In the genomic region with DNA sequence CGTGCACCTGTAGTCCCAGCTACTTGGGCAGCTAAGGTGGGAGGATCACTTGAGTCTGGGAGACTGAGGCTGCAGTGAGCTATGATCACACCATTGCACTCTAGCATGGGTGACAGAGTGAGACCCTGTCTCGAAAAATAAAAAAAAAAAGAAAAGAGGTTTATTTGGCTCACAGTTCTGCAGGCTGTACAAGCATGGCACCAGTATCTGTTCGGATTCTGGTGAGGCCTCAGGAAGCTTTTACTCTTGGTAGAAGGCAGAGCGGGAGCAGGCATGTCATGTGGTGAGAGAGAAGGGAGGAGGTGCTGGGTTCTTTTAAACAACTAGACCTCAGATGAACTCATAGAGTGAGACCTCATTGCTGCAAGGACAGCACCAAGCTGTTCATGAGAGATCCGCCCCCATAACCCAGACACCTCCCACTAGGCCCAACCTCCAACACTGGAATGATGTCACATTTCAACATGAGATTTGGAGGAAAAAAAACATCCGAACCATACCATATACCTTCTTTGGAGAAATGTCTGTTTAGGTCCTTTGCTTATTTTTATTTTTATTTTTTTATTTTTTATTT, we compare ENCODE assay signal across 29 cellular contexts. TPM values are rescaled to one million over a fixed set of nuclear protein-coding genes. Genes with fewer than 3 reads are reported as not detected.
DNase-seq lines count a peak whose midpoint lies in the region; ATAC-seq, FAIRE-seq and TF ChIP-seq lines count a peak whose summit lies in the region.
"Had no signal": no experiment of that assay in that cellular context is flagged by ENCODE, and none has a peak within 500 bp of the region (broad histone marks: within the 10 kb centered on the region; RNA-seq: fewer than 3 reads in every experiment).

No MANE protein-coding gene starts in this region.

- no peak for TF ChIP-seq CTCF in H1 (IDR thresholded peaks at IDR 0.05; ENCODE audit: control extremely low read depth in 1 of 3, insufficient read depth in 1 of 3, low read depth in 1 of 3, low read length in 3 of 3)

- H3K27me3 Mint-ChIP-seq in activated naive CD4-positive, alpha-beta T cell treated with anti-CD3 and anti-CD28 coated beads, Interleukin-2, amount 50 U/mL, for 24 hours, result no peaks in the 10 kb centered on the region

- H3K27ac Mint-ChIP-seq in activated naive CD4-positive, alpha-beta T cell treated with anti-CD3 and anti-CD28 coated beads, Interleukin-2, amount 50 U/mL, for 24 hours, result peak overlapping the region; percentile 46
- H3K27ac Mint-ChIP-seq in stimulated activated effector memory CD8-positive, alpha-beta T cell treated with anti-CD3 and anti-CD28 coated beads, Interleukin-12 subunit alpha, Interleukin-12 subunit beta, amount 100 ng/mL, for 72 hours, result no peak overlapping the region
- H3K27ac Mint-ChIP-seq: CD14-positive monocyte had no signal

- no peak overlapping the region for H3K23ac ChIP-seq in H1 (ENCODE audit: insufficient read length)

- no peak overlapping the region for H3K27ac ChIP-seq in H1 (ENCODE audit: low read depth, low read length)
- H3K27ac ChIP-seq: 22Rv1, SJSA1 had no signal

- H2BK12ac ChIP-seq in H1 (ENCODE audit: low read depth, low read length), result no peak overlapping the region

- H3K79me2 ChIP-seq in H1 (ENCODE audit: control insufficient read depth in 1 of 2, insufficient read depth in 2 of 2, low read length in 2 of 2), result no peaks in the 10 kb centered on the region

- H3K79me1 ChIP-seq in H1 (ENCODE audit: low read depth, low read length), result no peaks in the 10 kb centered on the region

- H3K4me3 ChIP-seq in H1 (ENCODE audit: extremely low read depth in 1 of 4, insufficient read depth in 2 of 4, low read depth in 3 of 4, low read length in 4 of 4), result no peak overlapping the region
- H3K4me3 ChIP-seq: SJSA1 had no signal

- H3K9ac ChIP-seq in H1 (replicated peaks in 1 of 4; ENCODE audit: extremely low read depth in 1 of 4, low read depth in 3 of 4, low read length in 3 of 4), result no peak overlapping the region

- no peaks in the 10 kb centered on the region for H3K36me3 Mint-ChIP-seq in activated naive CD4-positive, alpha-beta T cell treated with anti-CD3 and anti-CD28 coated beads, Interleukin-2, amount 50 U/mL, for 24 hours
- H3K36me3 Mint-ChIP-seq in stimulated activated effector memory CD8-positive, alpha-beta T cell treated with anti-CD3 and anti-CD28 coated beads, Interleukin-12 subunit alpha, Interleukin-12 subunit beta, amount 100 ng/mL, for 72 hours, result no peaks in the 10 kb centered on the region
- H3K36me3 Mint-ChIP-seq: CD14-positive monocyte; CD8-positive, alpha-beta memory T cell had no signal

- H3K23me2 ChIP-seq in H1 (ENCODE audit: low read depth, low read length), result no peaks in the 10 kb centered on the region

- no peaks in the 10 kb centered on the region for H4K20me1 ChIP-seq in H1 (replicated peaks in 1 of 2; ENCODE audit: control insufficient read depth in 1 of 2, insufficient read depth in 2 of 2, low read length in 2 of 2)

- H2BK20ac ChIP-seq in H1 (ENCODE audit: low read length), result no peak overlapping the region; the same call in 1 of the 2 replicates

- no peak for ATAC-seq in stimulated activated effector memory CD8-positive, alpha-beta T cell treated with anti-CD3 and anti-CD28 coated beads, Interleukin-12 subunit alpha, Interleukin-12 subunit beta, amount 100 ng/mL, for 72 hours

- no peaks in the 10 kb centered on the region for H3K27me3 ChIP-seq in H1 (replicated peaks in 1 of 4; ENCODE audit: control insufficient read depth in 3 of 4, extremely low read depth in 1 of 4, insufficient read depth in 3 of 4, low read length in 3 of 4)
- H3K27me3 ChIP-seq: BE2C, SJSA1 had no signal

- CTCF ChIA-PET in H1 (lab: Charles Lee; ENCODE audit: partially characterized antibody), result interaction anchor here (1.0 to 1.7 kb wide), 4 partner anchors 9 to 375 kb away, joined by 3 to 4 read pairs (median 3); no protein-coding TSS in a partner anchor

- H3K4me1 ChIP-seq in H1 (replicated peaks in 1 of 4; ENCODE audit: control insufficient read depth in 3 of 4, insufficient read depth in 4 of 4, low read length in 3 of 4), result peaks cover 0 to 4% (median 0%) of the 10 kb centered on the region in 4 experiments; a peak in 1 of 7 replicates
- H3K4me1 ChIP-seq: BE2C had no signal

- POLR2A ChIA-PET in H1 (lab: Charles Lee; ENCODE audit: partially characterized antibody), result interaction anchor here (0.7 to 3.0 kb wide), 6 partner anchors 9 to 175 kb away, joined by 3 to 29 read pairs (median 3); partner anchors contain the start of gene SOCS1

- no peak for TF ChIP-seq EP300 in H1 (IDR thresholded peaks at IDR 0.05; ENCODE audit: borderline replicate concordance in 1 of 2, low read depth in 2 of 2, low read length in 2 of 2)

- H4K5ac ChIP-seq in H1 (ENCODE audit: insufficient read length, low read depth, low read length), result no peak overlapping the region

- 0 out of 2 replicates have a peak overlapping the region, but pooled peaks have one; percentile 61 for H2BK15ac ChIP-seq in H1 (ENCODE audit: low read length)

- H3K56ac ChIP-seq in H1 (replicated peaks; ENCODE audit: insufficient read length, low read depth, low read length), result no peak overlapping the region

- no peak for FAIRE-seq in H1 (lab: Jason Lieb, UNC)
- FAIRE-seq: GM12892 had no signal

- H3K14ac ChIP-seq in H1 (ENCODE audit: insufficient read length), result no peak overlapping the region

- H3K18ac ChIP-seq in H1 (ENCODE audit: extremely low read depth, low read length), result no peak overlapping the region

- no peak for TF ChIP-seq RAD21 in H1 (IDR thresholded peaks at IDR 0.05 in 1 of 2, conservative IDR thresholded peaks at IDR 0.05 in 1 of 2; ENCODE audit: low read depth in 2 of 2, low read length in 2 of 2)

- DNase-seq in DMS53 (lab: John Stamatoyannopoulos, UW) (peak; percentile 10), DMS53 treated with DMSO at 0.1 percent for 48 hours (lab: John Stamatoyannopoulos, UW; ENCODE audit: unreplicated experiment) (no peak), H1 (ENCODE audit: low read depth in 1 of 2, low spot score in 2 of 2) (no peak), SW480 (ENCODE audit: low spot score) (no peak)
- DNase-seq in activated naive CD4-positive, alpha-beta T cell (lab: John Stamatoyannopoulos, UW), result no peak
- no peak for DNase-seq in stimulated activated effector memory CD8-positive, alpha-beta T cell treated with anti-CD3 and anti-CD28 coated beads, Interleukin-12 subunit alpha, Interleukin-12 subunit beta, amount 100 ng/mL, for 72 hours (ENCODE audit: low spot score in 2 of 2)
- DNase-seq: BE2C; CD8-positive, alpha-beta memory T cell; DMS 273 treated with DMSO at 0.1 percent for 48 hours; DND-41; KG1; MM.1S; NCI-H1092 treated with DMSO at 0.1 percent for 48 hours; NCI-H1436; NCI-H187; NCI-H2081 treated with DMSO at 0.1 percent for 48 hours; NCI-H2171; NCI-H226; NCI-H510A; NCI-H69; Right ventricle myocardium superior; RPMI8226 had no signal

- H3K9me3 ChIP-seq in H1 (ENCODE audit: insufficient read depth in 2 of 2, low read depth in 1 of 2, low read length in 1 of 2), result peaks cover 7 to 12% of the 10 kb centered on the region in 2 experiments; a peak in 2 of 4 replicates
- H3K9me3 ChIP-seq: BE2C, SJSA1 had no signal

- no peak overlapping the region for H3K4me3 Mint-ChIP-seq in activated naive CD4-positive, alpha-beta T cell treated with anti-CD3 and anti-CD28 coated beads, Interleukin-2, amount 50 U/mL, for 24 hours
- no peak overlapping the region for H3K4me3 Mint-ChIP-seq in stimulated activated effector memory CD8-positive, alpha-beta T cell treated with anti-CD3 and anti-CD28 coated beads, Interleukin-12 subunit alpha, Interleukin-12 subunit beta, amount 100 ng/mL, for 72 hours
- H3K4me3 Mint-ChIP-seq: CD14-positive monocyte; CD8-positive, alpha-beta memory T cell had no signal

- H2BK5ac ChIP-seq in H1 (ENCODE audit: low read depth, low read length), result no peak overlapping the region

- no peaks in the 10 kb centered on the region for H3K9me3 Mint-ChIP-seq in activated naive CD4-positive, alpha-beta T cell treated with anti-CD3 and anti-CD28 coated beads, Interleukin-2, amount 50 U/mL, for 24 hours
- no peaks in the 10 kb centered on the region for H3K9me3 Mint-ChIP-seq in stimulated activated effector memory CD8-positive, alpha-beta T cell treated with anti-CD3 and anti-CD28 coated beads, Interleukin-12 subunit alpha, Interleukin-12 subunit beta, amount 100 ng/mL, for 72 hours
- H3K9me3 Mint-ChIP-seq: CD8-positive, alpha-beta memory T cell had no signal

- no peak overlapping the region for H3K4me2 ChIP-seq in H1 (ENCODE audit: insufficient read depth in 1 of 2, low read depth in 2 of 2, low read length in 2 of 2)

- H4K8ac ChIP-seq in H1 (ENCODE audit: extremely low read depth, insufficient read depth, low read length), result no peak overlapping the region

- H3K4me1 Mint-ChIP-seq in activated naive CD4-positive, alpha-beta T cell treated with anti-CD3 and anti-CD28 coated beads, Interleukin-2, amount 50 U/mL, for 24 hours, result no peaks in the 10 kb centered on the region
- H3K4me1 Mint-ChIP-seq in stimulated activated effector memory CD8-positive, alpha-beta T cell treated with anti-CD3 and anti-CD28 coated beads, Interleukin-12 subunit alpha, Interleukin-12 subunit beta, amount 100 ng/mL, for 72 hours, result no peaks in the 10 kb centered on the region

- no peak for TF ChIP-seq POLR2A in H1 (IDR thresholded peaks at IDR 0.05; ENCODE audit: control extremely low read depth in 1 of 2, low read depth in 2 of 2, low read length in 2 of 2)

- H2BK120ac ChIP-seq in H1 (replicated peaks; ENCODE audit: low read depth, low read length), result no peak overlapping the region

- peak overlapping the region; percentile 39; the same call in 1 of the 2 replicates for H2AK5ac ChIP-seq in H1 (ENCODE audit: low read depth, low read length)

- no peak overlapping the region for H3K4ac ChIP-seq in H1 (replicated peaks; ENCODE audit: insufficient read length, low read depth, low read length)

- H2AFZ ChIP-seq in H1 (ENCODE audit: low read length), result no peak overlapping the region

- WGBS in H1 (ENCODE audit: extremely low coverage in 1 of 2, insufficient coverage in 1 of 2, insufficient read length in 1 of 2, insufficient replicate concordance in 2 of 2, low coverage in 1 of 2, low lambda C conversion rate in 2 of 2, missing lambda C conversion rate in 1 of 2), 2 experiments, result 89% methylated on average over 6 of the region's 6 CpGs; no CpG with 5 or more reads in 1 of the 2 experiments

- H4K91ac ChIP-seq in H1 (replicated peaks; ENCODE audit: insufficient read length, low read length), result no peak overlapping the region

- no peaks in the 10 kb centered on the region; a peak in 1 of 8 replicates for H3K36me3 ChIP-seq in H1 (ENCODE audit: control insufficient read depth in 2 of 4, insufficient read depth in 4 of 4, low read length in 3 of 4)
- H3K36me3 ChIP-seq: BE2C, SJSA1 had no signal

RNA-seq across cellular contexts. Expression of gene RMI2, which starts 10.3 kb away (rescaled TPM):
- 96.0 and 96.9 TPM in 2 replicates for total RNA-seq in H1 (2021; fragmentation: NEBNext Ultra II Directional; extraction: Animal tissue kit (Norgen Biotek cat#: 25700))
- 47.9 and 58.2 TPM in 2 replicates for polyA plus RNA-seq in H1 (2011; rRNA removed)
- polyA plus RNA-seq in H1 (2011; cell fraction: cytosol; rRNA removed), result 78.9 TPM
- 19.3 TPM for polyA plus RNA-seq in H1 (2011; cell fraction: nucleus; rRNA removed)
- 71.5 to 77.9 TPM (median 76.5 TPM) in 4 replicates for polyA plus RNA-seq in H1 (2012, experiment 1 of 2)
- 74.2 TPM for polyA plus RNA-seq in H1 (2012, experiment 2 of 2)
- polyA plus RNA-seq in H1 (2013, experiment 1 of 2), result 71.5 TPM
- polyA plus RNA-seq in H1 (2013, experiment 2 of 2), result 71.5 TPM
- 29.7 and 43.5 TPM in 2 replicates for polyA minus RNA-seq in H1 (2011; rRNA and poly(A)+ RNA removed)
- 27.9 TPM for polyA minus RNA-seq in H1 (2011; cell fraction: cytosol; rRNA and poly(A)+ RNA removed)
- 24.2 TPM for polyA minus RNA-seq in H1 (2011; cell fraction: nucleus; rRNA and poly(A)+ RNA removed)

RNA-seq across cellular contexts. Expression of gene PRM1, which starts 53.8 kb away (rescaled TPM):
- total RNA-seq in H1 (2021; fragmentation: NEBNext Ultra II Directional; extraction: Animal tissue kit (Norgen Biotek cat#: 25700)), result 0.82 and 0.92 TPM in 2 replicates
- 0.54 TPM in 1 of 2 replicates, not detected in the other for polyA plus RNA-seq in H1 (2011; rRNA removed)
- polyA plus RNA-seq in H1 (2011; cell fraction: cytosol; rRNA removed), result 0.65 TPM
- 0.47 TPM for polyA plus RNA-seq in H1 (2011; cell fraction: nucleus; rRNA removed)
- polyA plus RNA-seq in H1 (2012, experiment 1 of 2), result 0.60 to 1.1 TPM in 2 of 4 replicates, not detected in the others
- polyA plus RNA-seq in H1 (2012, experiment 2 of 2), result not detected
- 1.3 TPM for polyA plus RNA-seq in H1 (2013, experiment 1 of 2)
- polyA plus RNA-seq in H1 (2013, experiment 2 of 2), result 0.68 TPM
- polyA minus RNA-seq in H1 (2011; rRNA and poly(A)+ RNA removed), result not detected in 2 replicates
- polyA minus RNA-seq in H1 (2011; cell fraction: cytosol; rRNA and poly(A)+ RNA removed), result not detected
- not detected for polyA minus RNA-seq in H1 (2011; cell fraction: nucleus; rRNA and poly(A)+ RNA removed)
- total RNA-seq: CD8-positive, alpha-beta memory T cell; H4; HT1080; Right ventricle myocardium superior; SJSA1 had no signal
- polyA plus RNA-seq: CD14-positive monocyte; CD8-positive, alpha-beta memory T cell had no signal

RNA-seq across cellular contexts. Expression of gene PRM2, which starts 58.6 kb away (rescaled TPM):
- not detected in 2 replicates for total RNA-seq in H1 (2021; fragmentation: NEBNext Ultra II Directional; extraction: Animal tissue kit (Norgen Biotek cat#: 25700))
- polyA plus RNA-seq in H1 (2011; rRNA removed), result not detected in 2 replicates
- polyA plus RNA-seq in H1 (2011; cell fraction: cytosol; rRNA removed), result not detected
- not detected for polyA plus RNA-seq in H1 (2011; cell fraction: nucleus; rRNA removed)
- not detected in 4 replicates for polyA plus RNA-seq in H1 (2012, experiment 1 of 2)
- polyA plus RNA-seq in H1 (2012, experiment 2 of 2), result not detected
- not detected for polyA plus RNA-seq in H1 (2013, experiment 1 of 2)
- polyA plus RNA-seq in H1 (2013, experiment 2 of 2), result not detected
- not detected in 2 replicates for polyA minus RNA-seq in H1 (2011; rRNA and poly(A)+ RNA removed)
- not detected for polyA minus RNA-seq in H1 (2011; cell fraction: cytosol; rRNA and poly(A)+ RNA removed)
- not detected for polyA minus RNA-seq in H1 (2011; cell fraction: nucleus; rRNA and poly(A)+ RNA removed)
- total RNA-seq: CD8-positive, alpha-beta memory T cell; H4; HT1080; Right ventricle myocardium superior; SJSA1 had no signal
- polyA plus RNA-seq: CD14-positive monocyte; CD8-positive, alpha-beta memory T cell had no signal
